Comparison of ENCODE assay signal across 27 cellular contexts in the genomic region with DNA sequence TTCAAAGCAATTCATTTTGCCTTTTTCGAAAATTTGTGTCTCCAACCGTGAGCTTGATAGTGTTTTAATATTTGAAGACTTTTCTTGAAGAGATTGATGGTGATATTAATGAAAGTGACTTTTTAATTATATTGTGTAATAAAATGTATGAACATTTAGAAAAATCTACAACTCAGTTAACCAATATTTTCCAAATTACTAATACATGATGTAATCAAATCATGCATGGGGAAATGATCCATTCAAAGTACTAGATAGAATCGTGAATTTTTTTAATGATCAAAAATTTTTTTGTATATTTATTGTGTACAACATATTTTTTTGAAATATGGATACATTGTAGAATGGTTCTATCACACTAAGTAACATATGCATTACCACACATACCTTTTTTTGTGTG. TPM values are rescaled to one million over a fixed set of nuclear protein-coding genes. Genes with fewer than 3 reads are reported as not detected.
DNase-seq lines count a peak whose midpoint lies in the region; ATAC-seq, FAIRE-seq and TF ChIP-seq lines count a peak whose summit lies in the region.
"Had no signal": no experiment of that assay in that cellular context is flagged by ENCODE, and none has a peak within 500 bp of the region (broad histone marks: within the 10 kb centered on the region; RNA-seq: fewer than 3 reads in every experiment).

No MANE protein-coding gene starts in this region.

- H3K9me3 ChIP-seq in HepG2 (ENCODE audit: low read length), result 0 out of 2 replicates have a peak, but pooled peaks cover 4% of the 10 kb centered on the region
- no peaks in the 10 kb centered on the region for H3K9me3 ChIP-seq in right lobe of liver
- H3K9me3 ChIP-seq in kidney (ENCODE audit: control insufficient read depth in 1 of 2, low read length in 2 of 2), result peaks cover 8 to 15% of the 10 kb centered on the region in 2 donors
- H3K9me3 ChIP-seq in esophagus squamous epithelium, result peaks cover 0 to 4% (median 3%) of the 10 kb centered on the region in 3 donors
- H3K9me3 ChIP-seq: BE2C had no signal

- H3K36me3 ChIP-seq in HepG2 (replicated peaks in 1 of 2; ENCODE audit: control insufficient read depth in 1 of 2, insufficient read depth in 2 of 2, low read length in 2 of 2) (no peaks in the 10 kb centered on the region), right lobe of liver (peaks cover 0 to 6% (median 3%) of the 10 kb centered on the region in 4 donors), kidney (ENCODE audit: control insufficient read depth in 1 of 2, insufficient read depth in 2 of 2, low read length in 2 of 2) (peaks cover 0 to 4% of the 10 kb centered on the region in 2 donors), esophagus squamous epithelium (peaks cover 0 to 21% (median 0%) of the 10 kb centered on the region in 3 donors)
- H3K36me3 ChIP-seq: BE2C, BLaER1 had no signal

- FAIRE-seq in HepG2 (lab: Jason Lieb, UNC), result no peak
- peak; percentile 30 for FAIRE-seq in RCC 7860 (lab: Jason Lieb, UNC)
- FAIRE-seq in kidney (lab: Jason Lieb, UNC), result peak; percentile 35
- FAIRE-seq: GM12878, GM12892, GM18507 had no signal

- no peak for DNase-seq in HepG2 (ENCODE audit: low spot score)
- no peak for DNase-seq in right lobe of liver
- DNase-seq in RCC 7860 (ENCODE audit: low spot score), result no peak
- no peak for DNase-seq in kidney
- no peak for DNase-seq in hepatic stellate cell (ENCODE audit: low spot score)
- DNase-seq in esophagus squamous epithelium (lab: John Stamatoyannopoulos, UW), result no peak
- DNase-seq: ACHN; BE2C; C1 segment of cervical spinal cord; CD4-positive, alpha-beta memory T cell; CD4-positive, CD25-positive, alpha-beta regulatory T cell; CD8-positive, alpha-beta memory T cell; COR-L47; DMS 273 treated with DMSO at 0.1 percent for 48 hours; DMS153; DMS53; DMS79; DND-41; EL; GDM1 had no signal

- no peak for TF ChIP-seq RAD21 in HepG2 (CRISPR knock-in tag; IDR thresholded peaks at IDR 0.05)

- intact Hi-C loops in HepG2 (cut with micrococcal nuclease; ENCODE audit: unreplicated experiment) (no loop called here), right lobe of liver (cut with DNase I) (no loop called here), kidney (cut with DNase I) (no loop called here), esophagus squamous epithelium (cut with DNase I) (no loop called here)

- H3K4me2 ChIP-seq in HepG2 (ENCODE audit: low read depth, low read length), result no peak overlapping the region
- H3K4me2 ChIP-seq: BLaER1 had no signal

- H3K4me3 ChIP-seq in HepG2 (replicated peaks in 1 of 3; ENCODE audit: insufficient read depth in 1 of 3, low read depth in 2 of 3, low read length in 3 of 3) (no peak overlapping the region), right lobe of liver (no peak overlapping the region), kidney (ENCODE audit: low read length in 2 of 2) (no peak overlapping the region), esophagus squamous epithelium (no peak overlapping the region)
- H3K4me3 ChIP-seq: BLaER1, GM12878 had no signal

- no peaks in the 10 kb centered on the region for H3K79me2 ChIP-seq in HepG2 (ENCODE audit: insufficient read depth, low read length)

- in situ Hi-C loops in HepG2 (cut with HindIII; ENCODE audit: extremely low pct_ligation_motif_present, low pct_unique_long_range_greater_than_20kb), result no loop called here

- CTCF ChIA-PET in HepG2 (lab: Yijun Ruan, JAX; ENCODE audit: low intra/inter-chr PET ratio, low total read pairs), result no interaction called here

- TF ChIP-seq EP300 in HepG2 (IDR thresholded peaks at IDR 0.05; ENCODE audit: low read depth in 2 of 2, low read length in 2 of 2) (no peak), HepG2 (CRISPR knock-in tag; IDR thresholded peaks at IDR 0.05; ENCODE audit: borderline replicate concordance) (no peak)

- BruUV-seq in HepG2 (replicated peaks; lab: Mats Ljungman, UMichigan), result no TSS peak

- no peak overlapping the region for H3K27ac ChIP-seq in HepG2 (ENCODE audit: extremely low read length, insufficient read depth, low read length)
- H3K27ac ChIP-seq in right lobe of liver, result no peak overlapping the region
- no peak overlapping the region for H3K27ac ChIP-seq in kidney (ENCODE audit: low read depth in 2 of 2, low read length in 2 of 2)
- H3K27ac ChIP-seq in esophagus squamous epithelium, result no peak overlapping the region
- H3K27ac ChIP-seq: 22Rv1, BLaER1 had no signal

- H3K9ac ChIP-seq in HepG2 (ENCODE audit: insufficient read depth, low read depth, low read length) (no peak overlapping the region), kidney (ENCODE audit: low read length in 2 of 2) (no peak overlapping the region)
- H3K9ac ChIP-seq: BLaER1 had no signal

- 0 out of 2 replicates have a peak, but pooled peaks cover under 1% of the 10 kb centered on the region for H3K4me1 ChIP-seq in HepG2 (ENCODE audit: insufficient read depth, low read length)
- H3K4me1 ChIP-seq in right lobe of liver, result no peaks in the 10 kb centered on the region
- no peaks in the 10 kb centered on the region for H3K4me1 ChIP-seq in kidney (ENCODE audit: control insufficient read depth in 1 of 2, insufficient read depth in 1 of 2, low read depth in 1 of 2, low read length in 2 of 2)
- no peaks in the 10 kb centered on the region for H3K4me1 ChIP-seq in esophagus squamous epithelium
- H3K4me1 ChIP-seq: BE2C had no signal

- TF ChIP-seq POLR2A in HepG2 (IDR thresholded peaks at IDR 0.05; ENCODE audit: insufficient read depth in 1 of 2, low read depth in 2 of 2, low read length in 2 of 2) (no peak), right lobe of liver (IDR thresholded peaks at IDR 0.05) (no peak), esophagus squamous epithelium (IDR thresholded peaks at IDR 0.05) (no peak)

- WGBS in HepG2 (ENCODE audit: low lambda C conversion rate), result 4% methylated on average over 3 of the region's 3 CpGs
- 92% methylated on average over 3 of the region's 3 CpGs for WGBS in right lobe of liver (ENCODE audit: insufficient coverage, low coverage, low lambda C conversion rate, missing lambda C conversion rate)
- 73 to 86% methylated on average over 3 of the region's 3 CpGs for WGBS in esophagus squamous epithelium, 2 donors

- no peak overlapping the region for H2AFZ ChIP-seq in HepG2 (ENCODE audit: low read length)

- POLR2A ChIA-PET in HepG2 (lab: Yijun Ruan, JAX), result no interaction called here

- TF ChIP-seq CTCF in HepG2 (CRISPR knock-in tag; IDR thresholded peaks at IDR 0.05), result no peak
- TF ChIP-seq CTCF in right lobe of liver (IDR thresholded peaks at IDR 0.05), result no peak
- no peak for TF ChIP-seq CTCF in kidney (IDR thresholded peaks at IDR 0.05; ENCODE audit: borderline replicate concordance, extremely low read depth, insufficient read depth)
- no peak for TF ChIP-seq CTCF in esophagus squamous epithelium (IDR thresholded peaks at IDR 0.05)

- H3K27me3 ChIP-seq in HepG2 (ENCODE audit: control insufficient read depth in 1 of 2, insufficient read depth in 2 of 2, low read length in 2 of 2) (no peaks in the 10 kb centered on the region), right lobe of liver (no peaks in the 10 kb centered on the region), esophagus squamous epithelium (no peaks in the 10 kb centered on the region)
- H3K27me3 ChIP-seq: BE2C, BLaER1 had no signal

- no peaks in the 10 kb centered on the region for H4K20me1 ChIP-seq in HepG2 (ENCODE audit: insufficient read depth, low read length)
- H4K20me1 ChIP-seq: BLaER1 had no signal

- ATAC-seq in HepG2, result no peak
- ATAC-seq in right lobe of liver, result no peak
- ATAC-seq: GM12878 had no signal

TF ChIP-seq in HepG2, 621 proteins besides CTCF, POLR2A, EP300 and RAD21:
- TF ChIP-seq ZNF703 (CRISPR knock-in tag; IDR thresholded peaks at IDR 0.05; ENCODE audit: borderline replicate concordance), result no peak
- TF ChIP-seq ATF7 (IDR thresholded peaks at IDR 0.05), result peak; percentile 50
- TF ChIP-seq ATF7 (CRISPR knock-in tag; IDR thresholded peaks at IDR 0.05), result no peak

RNA-seq across cellular contexts. Expression of gene CCDC152, which starts 55.0 kb away (rescaled TPM):
- 0.15 and 0.20 TPM in 2 replicates for total RNA-seq in HepG2 (2016; rRNA removed; fragmentation: Illumina TruSeq; extraction: Trizol)
- total RNA-seq in HepG2 (2016; cell fraction: cytosol; rRNA removed; fragmentation: Illumina TruSeq; extraction: Trizol; ENCODE audit: low read depth), result 0.09 and 0.10 TPM in 2 replicates
- total RNA-seq in HepG2 (2016; cell fraction: insoluble cytoplasmic fraction; rRNA removed; fragmentation: Illumina TruSeq; extraction: Trizol), result 0.26 and 0.28 TPM in 2 replicates
- total RNA-seq in HepG2 (2016; cell fraction: membrane; rRNA removed; fragmentation: Illumina TruSeq; extraction: Trizol), result 0.03 and 0.06 TPM in 2 replicates
- 0.22 TPM in 1 of 2 replicates, not detected in the other for total RNA-seq in HepG2 (2016; cell fraction: nucleus; rRNA removed; fragmentation: Illumina TruSeq; extraction: Trizol)
- polyA plus RNA-seq in HepG2 (2011; rRNA removed), result 0.36 and 0.37 TPM in 2 replicates
- 0.03 TPM in 1 of 2 replicates, not detected in the other for polyA plus RNA-seq in HepG2 (2011; cell fraction: cytosol; rRNA removed)
- polyA plus RNA-seq in HepG2 (2011; cell fraction: nucleus; rRNA removed), result 0.07 TPM in 1 of 2 replicates, not detected in the other
- 9.6 and 21.6 TPM in 2 replicates for polyA plus RNA-seq in HepG2 (2012)
- polyA plus RNA-seq in HepG2 (2016; cell fraction: cytosol; fragmentation: Illumina TruSeq; extraction: Trizol; ENCODE audit: low read depth), result not detected in 2 replicates
- 0.29 and 0.46 TPM in 2 replicates for polyA plus RNA-seq in HepG2 (2016; cell fraction: insoluble cytoplasmic fraction; fragmentation: Illumina TruSeq; extraction: Trizol; ENCODE audit: low read depth)
- 0.07 TPM in 1 of 2 replicates, not detected in the other for polyA plus RNA-seq in HepG2 (2016; cell fraction: membrane; fragmentation: Illumina TruSeq; extraction: Trizol; ENCODE audit: low read depth)
- not detected in 2 replicates for polyA plus RNA-seq in HepG2 (2016; cell fraction: nucleus; fragmentation: Illumina TruSeq; extraction: Trizol; ENCODE audit: insufficient read depth, low read depth)
- polyA minus RNA-seq in HepG2 (2011; rRNA and poly(A)+ RNA removed; ENCODE audit: low replicate concordance), result 0.22 TPM in 1 of 2 replicates, not detected in the other
- polyA minus RNA-seq in HepG2 (2011; cell fraction: cytosol; rRNA and poly(A)+ RNA removed), result 0.20 and 1.5 TPM in 2 replicates
- polyA minus RNA-seq in HepG2 (2011; cell fraction: nucleus; rRNA and poly(A)+ RNA removed), result 0.26 and 0.37 TPM in 2 replicates
- total RNA-seq in right lobe of liver, result 1 to 10 TPM in 1 of 6 experiments, under 1 TPM in 4, not detected in 1; 0.06 to 1.2 (median 0.42) TPM
- total RNA-seq in kidney, result 1.1 TPM
- polyA plus RNA-seq in kidney (ENCODE audit: insufficient read depth, low read depth, low replicate concordance), result 0.15 TPM
- under 1 TPM; 0.08 to 0.44 (median 0.38) TPM for total RNA-seq in esophagus squamous epithelium
- total RNA-seq: A172, G401 had no signal
